Comparison of ENCODE assay signal across 19 cellular contexts in genomic region chr10:78516236-78516635, GRCh38.
"Had no signal": no experiment of that assay in that cellular context is flagged by ENCODE, and none has a peak within 500 bp of the region (broad histone marks: within the 10 kb centered on the region; RNA-seq: fewer than 3 reads in every experiment).

No MANE protein-coding gene starts in this region.

- H3K36me3 Mint-ChIP-seq: neural progenitor cell had no signal

- H3K4me3 ChIP-seq: left lung, neural progenitor cell, upper lobe of left lung had no signal

- FAIRE-seq: endometrium, keratinocyte, small intestine, TTC549 had no signal

- DNase-seq: activated B cell treated with CpG ODN at 0.5 μM for 24 hours; activated CD4-positive, alpha-beta T cell treated with anti-CD3 and anti-CD28 coated beads for 48 hours; activated naive CD4-positive, alpha-beta T cell treated with anti-CD3 and anti-CD28 coated beads for 36 hours; activated naive CD8-positive, alpha-beta T cell treated with anti-CD3 and anti-CD28 coated beads, Interleukin-2, amount 50 U/mL, for 24 hours; aorta; dermis blood vessel endothelial cell; left lung; mesendoderm; SIG-M5; small intestine; stimulated activated CD4-positive, alpha-beta T cell treated with anti-CD3 and anti-CD28 coated beads, Interleukin-4, amount 100 ng/mL, for 24 hours; stimulated activated naive CD4-positive, alpha-beta T cell; T-helper 2 cell had no signal

- H3K27ac ChIP-seq: left lung, neural progenitor cell, upper lobe of left lung had no signal

- H3K27me3 ChIP-seq: left lung, neural progenitor cell, upper lobe of left lung had no signal

- H3K4me3 Mint-ChIP-seq: activated B cell treated with CpG ODN at 0.5 μM for 24 hours; activated naive CD4-positive, alpha-beta T cell treated with anti-CD3 and anti-CD28 coated beads for 36 hours; activated naive CD8-positive, alpha-beta T cell treated with anti-CD3 and anti-CD28 coated beads, Interleukin-2, amount 50 U/mL, for 24 hours; neural progenitor cell had no signal

- H3K27ac Mint-ChIP-seq: activated B cell treated with CpG ODN at 0.5 μM for 24 hours; activated naive CD4-positive, alpha-beta T cell treated with anti-CD3 and anti-CD28 coated beads for 36 hours; activated naive CD8-positive, alpha-beta T cell treated with anti-CD3 and anti-CD28 coated beads, Interleukin-2, amount 50 U/mL, for 24 hours; activated T-helper 2 cell treated with anti-CD3 and anti-CD28 coated beads, Interferon-gamma antibody, Interleukin-2, Interleukin-4, amounts not matched to agents 10 μg/mL and 5 μg/mL and 100 μg/mL, durations not matched to agents 14 hours and 24 hours and 36 hours; neural progenitor cell had no signal

- H3K27me3 Mint-ChIP-seq: activated naive CD8-positive, alpha-beta T cell treated with anti-CD3 and anti-CD28 coated beads, Interleukin-2, amount 50 U/mL, for 24 hours had no signal

- H3K9ac ChIP-seq: neural progenitor cell had no signal

- H3K36me3 ChIP-seq: left lung, neural progenitor cell, upper lobe of left lung had no signal

- H2AFZ ChIP-seq: neural progenitor cell had no signal

- H3K4me2 ChIP-seq: neural progenitor cell had no signal

- H3K4me1 Mint-ChIP-seq: activated B cell treated with CpG ODN at 0.5 μM for 24 hours had no signal

- H3K9me3 ChIP-seq: left lung, upper lobe of left lung had no signal

- ATAC-seq: activated naive CD8-positive, alpha-beta T cell treated with anti-CD3 and anti-CD28 coated beads, Interleukin-2, amount 50 U/mL, for 24 hours; left lung had no signal

- H3K4me1 ChIP-seq: neural progenitor cell had no signal

- H3K9me3 Mint-ChIP-seq: activated B cell treated with CpG ODN at 0.5 μM for 24 hours; activated naive CD4-positive, alpha-beta T cell treated with anti-CD3 and anti-CD28 coated beads for 36 hours; activated naive CD8-positive, alpha-beta T cell treated with anti-CD3 and anti-CD28 coated beads, Interleukin-2, amount 50 U/mL, for 24 hours; activated T-helper 2 cell treated with anti-CD3 and anti-CD28 coated beads, Interferon-gamma antibody, Interleukin-2, Interleukin-4, amounts not matched to agents 10 μg/mL and 5 μg/mL and 100 μg/mL, durations not matched to agents 14 hours and 24 hours and 36 hours; neural progenitor cell had no signal
